Comparison of ENCODE assay signal across 8 cellular contexts in the genomic region with DNA sequence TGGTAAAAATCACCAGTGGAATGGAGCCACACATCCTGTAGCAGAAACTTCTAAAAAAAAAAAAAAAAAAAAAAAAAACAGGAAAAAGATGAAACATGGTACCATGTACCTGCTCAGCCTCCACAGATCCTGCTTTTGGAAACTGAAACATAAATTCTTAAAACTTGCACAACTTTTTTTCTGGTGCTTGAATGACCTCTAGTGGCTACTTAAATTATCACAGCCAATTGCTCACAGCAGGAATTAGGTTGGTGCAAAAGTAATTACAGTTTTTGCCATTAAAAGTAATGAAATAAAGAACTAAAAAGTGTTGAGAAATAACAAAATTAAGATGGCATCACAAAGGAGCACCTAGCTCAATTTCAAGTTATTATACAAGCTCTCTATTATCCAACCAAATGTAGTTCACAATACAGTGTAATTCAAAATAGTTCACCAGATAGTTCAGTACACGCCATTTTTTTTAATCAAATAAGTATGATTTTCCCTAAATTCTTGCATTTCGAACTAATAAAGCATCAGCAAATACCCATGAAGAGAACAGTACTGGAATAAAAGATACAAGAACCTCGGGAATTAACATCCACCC.
DNase-seq lines count a peak whose midpoint lies in the region; ATAC-seq and TF ChIP-seq lines count a peak whose summit lies in the region.

No MANE protein-coding gene starts in this region.

- H3K27me3 Mint-ChIP-seq in naive thymus-derived CD4-positive, alpha-beta T cell, result no peaks in the 10 kb centered on the region

- POLR2A ChIA-PET in naive thymus-derived CD4-positive, alpha-beta T cell (lab: Charles Lee), result no interaction called here

- DNase-seq in AG08396 (ENCODE audit: low spot score) (peak; percentile 18), NCI-H748 (lab: John Stamatoyannopoulos, UW; ENCODE audit: unreplicated experiment) (peak; percentile 26), dermis blood vessel endothelial cell (peak; percentile 68), T-helper 9 cell (no peak), aorta (no peak)
- peak in 7 of 9 donors; percentile 1 to 54 (median 40) for DNase-seq in naive thymus-derived CD4-positive, alpha-beta T cell
- DNase-seq in activated CD4-positive, CD25-positive, alpha-beta regulatory T cell treated with anti-CD3 and anti-CD28 coated beads, Interleukin-2, amount 50 U/mL, for 72 hours, result no peak

- no peak overlapping the region for H3K27ac ChIP-seq in naive thymus-derived CD4-positive, alpha-beta T cell (ENCODE audit: low read depth, low read length)
- no peak overlapping the region for H3K27ac ChIP-seq in aorta (ENCODE audit: low read depth in 1 of 2, low read length in 2 of 2)

- no peak overlapping the region for H3K4me3 ChIP-seq in naive thymus-derived CD4-positive, alpha-beta T cell (ENCODE audit: low read length)
- H3K4me3 ChIP-seq in aorta (ENCODE audit: low read length in 2 of 2), result no peak overlapping the region

- no peak for ATAC-seq in naive thymus-derived CD4-positive, alpha-beta T cell
- ATAC-seq in aorta (ENCODE audit: low FRiP score), result no peak

- TF ChIP-seq CTCF in GM12873 (IDR thresholded peaks at IDR 0.05; ENCODE audit: insufficient read depth, low read depth, low read length, missing control alignments), result peak; percentile 51

- H3K4me3 Mint-ChIP-seq in naive thymus-derived CD4-positive, alpha-beta T cell, result no peak overlapping the region

- H3K27me3 ChIP-seq in naive thymus-derived CD4-positive, alpha-beta T cell (ENCODE audit: control insufficient read depth in 2 of 2, insufficient read depth in 2 of 2, low read length in 2 of 2), result no peaks in the 10 kb centered on the region
- H3K27me3 ChIP-seq in aorta (ENCODE audit: control insufficient read depth in 1 of 2, insufficient read depth in 2 of 2, low read length in 1 of 2), result no peaks in the 10 kb centered on the region

- H3K4me1 Mint-ChIP-seq in naive thymus-derived CD4-positive, alpha-beta T cell, result no peaks in the 10 kb centered on the region

- H3K36me3 Mint-ChIP-seq in naive thymus-derived CD4-positive, alpha-beta T cell, result peaks cover 0 to 19% (median 0%) of the 10 kb centered on the region in 5 donors

- CTCF ChIA-PET in naive thymus-derived CD4-positive, alpha-beta T cell (lab: Charles Lee), result interaction anchor here (1.0 to 6.2 kb wide), 4 partner anchors 1296 to 1689 kb away, joined by 3 to 59 read pairs (median 14); no protein-coding TSS in a partner anchor

- no peaks in the 10 kb centered on the region for H3K36me3 ChIP-seq in naive thymus-derived CD4-positive, alpha-beta T cell (ENCODE audit: control insufficient read depth in 2 of 3, insufficient read depth in 3 of 3, low read length in 3 of 3)
- no peaks in the 10 kb centered on the region for H3K36me3 ChIP-seq in aorta (ENCODE audit: control insufficient read depth in 1 of 2, insufficient read depth in 2 of 2, low read length in 1 of 2)

- 55 to 56% methylated on average over 3 of the region's 3 CpGs for WGBS in aorta, 2 donors

- no peaks in the 10 kb centered on the region for H3K4me1 ChIP-seq in naive thymus-derived CD4-positive, alpha-beta T cell (ENCODE audit: control insufficient read depth in 2 of 2, insufficient read depth in 2 of 2, low read length in 2 of 2)
- no peaks in the 10 kb centered on the region for H3K4me1 ChIP-seq in aorta (ENCODE audit: control insufficient read depth in 1 of 2, insufficient read depth in 2 of 2, low read length in 2 of 2)

- no peak overlapping the region for H3K27ac Mint-ChIP-seq in naive thymus-derived CD4-positive, alpha-beta T cell

- no peaks in the 10 kb centered on the region for H3K9me3 ChIP-seq in naive thymus-derived CD4-positive, alpha-beta T cell (ENCODE audit: control insufficient read depth in 2 of 3, low read length in 3 of 3)
- H3K9me3 ChIP-seq in aorta (ENCODE audit: control insufficient read depth, low read length), result no peaks in the 10 kb centered on the region

- no peaks in the 10 kb centered on the region for H3K9me3 Mint-ChIP-seq in naive thymus-derived CD4-positive, alpha-beta T cell

- intact Hi-C loops in naive thymus-derived CD4-positive, alpha-beta T cell (cut with micrococcal nuclease), result loop anchor here (1.0 kb wide), 3 partner anchors 1297 to 1554 kb away; no protein-coding TSS in a partner anchor
- intact Hi-C loops in aorta (cut with DNase I), result loop anchor here (1.0 to 10.0 kb wide), 4 partner anchors 187 to 1555 kb away; no protein-coding TSS in a partner anchor

Comparison
In these comparisons a context has a peak if more than half of its experiments do, and no peak if none do; other contexts are left out.
1. DNase-seq: peak in AG08396 (single experiment), NCI-H748 (single experiment), dermis blood vessel endothelial cell (single experiment) and naive thymus-derived CD4-positive, alpha-beta T cell (7 of 9); none in T-helper 9 cell (single experiment), aorta (0 of 2) and activated CD4-positive, CD25-positive, alpha-beta regulatory T cell treated with anti-CD3 and anti-CD28 coated beads, Interleukin-2, amount 50 U/mL, for 72 hours (single experiment).